Comparison of ENCODE assay signal across 8 cellular contexts in the genomic region with DNA sequence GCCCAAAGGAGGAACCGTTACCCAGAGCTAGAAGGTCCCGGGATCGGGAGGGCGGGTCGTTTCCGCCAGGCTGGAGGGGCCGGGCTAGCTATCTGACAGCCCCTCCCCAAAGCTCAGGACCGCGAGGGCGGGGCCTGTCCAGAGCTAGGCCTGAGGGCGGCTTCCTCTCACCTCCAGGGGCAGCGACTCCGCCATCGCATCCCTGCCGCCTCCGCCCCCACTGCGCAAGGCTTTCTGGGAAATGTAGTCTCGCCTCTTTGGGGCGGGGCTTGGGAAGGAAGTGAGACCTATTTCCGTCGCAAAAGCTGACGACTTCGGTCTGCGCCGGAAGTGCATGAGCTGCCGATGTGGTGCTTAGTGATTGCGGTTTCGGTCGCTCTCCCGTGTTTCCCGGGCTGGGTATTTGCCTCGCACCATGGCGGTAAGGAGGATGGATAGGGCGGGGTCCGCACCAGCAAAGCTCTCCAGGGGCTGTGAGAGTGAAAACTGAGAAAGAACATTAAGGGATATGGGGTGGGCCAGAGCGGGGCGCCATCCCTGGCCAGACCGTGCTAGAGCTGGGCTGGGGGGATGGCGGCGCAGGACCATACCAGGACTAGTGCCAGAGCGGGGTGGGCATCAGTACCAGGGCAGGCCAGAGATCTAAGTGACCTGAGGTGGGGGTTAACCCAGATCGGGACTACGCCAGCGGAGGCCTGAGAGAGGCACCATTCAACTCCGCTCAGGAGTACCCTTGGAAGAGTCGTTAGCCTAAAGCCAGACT. TPM values are rescaled to one million over a fixed set of nuclear protein-coding genes. Genes with fewer than 3 reads are reported as not detected.
DNase-seq lines count a peak whose midpoint lies in the region; ATAC-seq and TF ChIP-seq lines count a peak whose summit lies in the region.

Gene TMEM208, plus strand, starts transcription at position 327 of the 763 bp plus-strand sequence. Its CDS starts 89 bp downstream, at position 416.

- DNase-seq in DMS114 treated with DMSO at 0.1 percent for 48 hours (lab: John Stamatoyannopoulos, UW; ENCODE audit: unreplicated experiment) (peak; percentile 94), PC-3 (peak; percentile 97), activated T-cell treated with anti-CD3 and anti-CD28 coated beads for 48 hours (ENCODE audit: low read depth) (peak; percentile 98), epithelial cell of proximal tubule (ENCODE audit: low read depth) (peak; percentile 78), mucosa of gallbladder (ENCODE audit: low spot score) (peak; percentile 98)
- DNase-seq in stimulated activated CD8-positive, alpha-beta memory T cell treated with anti-CD3 and anti-CD28 coated beads, Interleukin-4, amount 100 ng/mL, for 4 hours (ENCODE audit: low read depth in 2 of 2, low spot score in 1 of 2): peak; percentile 95 to 98

- H3K36me3 ChIP-seq in PC-3 (ENCODE audit: low read depth, low read length): peaks cover 18% of the 10 kb centered on the region; the same call in 1 of the 2 replicates

- peak within 1 kb of the TSS; percentile 84 for H3K4me2 ChIP-seq in PC-3 (ENCODE audit: low read length)

- peak; percentile 92 for ATAC-seq in GM21529 (IDR thresholded peaks at IDR 0.05; ENCODE audit: unreplicated experiment)
- ATAC-seq in PC-3: peak; percentile 92

- no peaks in the 10 kb centered on the region for H4K20me1 ChIP-seq in PC-3 (ENCODE audit: low read length)

- CTCF ChIA-PET in PC-3 (lab: Charles Lee): interaction anchor here (1.3 to 1.7 kb wide), 2 partner anchors 17 to 29 kb away, joined by 5 to 9 read pairs; partner anchors contain the start of gene ELMO3

- BruUV-seq in PC-3 (replicated peaks; lab: Mats Ljungman, UMichigan): TSS peak; percentile 66

- peak within 1 kb of the TSS; percentile 58 for H3K27ac ChIP-seq in PC-3 (ENCODE audit: low read length)

- peak; percentile 28; the same call in 1 of the 2 replicates for TF ChIP-seq EP300 in Ishikawa (IDR thresholded peaks at IDR 0.05; ENCODE audit: borderline replicate concordance)

- TF ChIP-seq CTCF in PC-3 (conservative IDR thresholded peaks at IDR 0.05; ENCODE audit: low read depth, low read length) (peak; percentile 31; the same call in 1 of the 2 replicates), epithelial cell of proximal tubule (conservative IDR thresholded peaks at IDR 0.05; ENCODE audit: low read depth, low read length) (peak; percentile 14)

- peak within 1 kb of the TSS; percentile 94 for H3K9ac ChIP-seq in PC-3 (ENCODE audit: low read length)

- H3K4me3 ChIP-seq in PC-3 (ENCODE audit: low read length) (peak within 1 kb of the TSS; percentile 100), epithelial cell of proximal tubule (ENCODE audit: low read depth, low read length) (peak within 1 kb of the TSS; percentile 91)

- H3K9me2 ChIP-seq in PC-3 (replicated peaks; ENCODE audit: low read length): no peaks in the 10 kb centered on the region

- peaks cover 19% of the 10 kb centered on the region for H3K79me2 ChIP-seq in PC-3 (ENCODE audit: low read length)

- POLR2A ChIA-PET in PC-3 (lab: Charles Lee; ENCODE audit: unreplicated experiment): interaction anchor here (0.6 to 0.9 kb wide), 6 partner anchors 19 to 336 kb away, joined by 3 to 4 read pairs (median 3); partner anchors contain the start of gene FHOD1

- H3K9me3 ChIP-seq in PC-3 (ENCODE audit: low read length): no peaks in the 10 kb centered on the region

- no peaks in the 10 kb centered on the region for H3F3A ChIP-seq in PC-3 (ENCODE audit: low read length, unreplicated experiment)

- intact Hi-C loops in PC-3 (cut with micrococcal nuclease): no loop called here

- H2AFZ ChIP-seq in PC-3 (ENCODE audit: low read length): peak within 1 kb of the TSS; percentile 88

- no peaks in the 10 kb centered on the region for H3K27me3 ChIP-seq in PC-3 (ENCODE audit: low read length)

- TF ChIP-seq RAD21 in Ishikawa (IDR thresholded peaks at IDR 0.05; ENCODE audit: low read depth): no peak

- H3K4me1 ChIP-seq in PC-3 (ENCODE audit: insufficient read depth, low read length): peaks cover 12% of the 10 kb centered on the region; the same call in 1 of the 2 replicates

TF ChIP-seq in Ishikawa, 13 proteins besides CTCF, POLR2A, EP300 and RAD21:
- TF ChIP-seq FOXM1 (IDR thresholded peaks at IDR 0.05; ENCODE audit: borderline replicate concordance, low read depth) (no peak), TCF12 (IDR thresholded peaks at IDR 0.05; ENCODE audit: low read depth) (peak; percentile 72; the same call in 1 of the 2 replicates), CREB1 (IDR thresholded peaks at IDR 0.05; ENCODE audit: low read depth) (peak; percentile 98), YY1 (IDR thresholded peaks at IDR 0.05; ENCODE audit: low read depth) (peak; percentile 89), CEBPB (IDR thresholded peaks at IDR 0.05) (no peak), NFIC (IDR thresholded peaks at IDR 0.05) (peak; percentile 14; the same call in 1 of the 2 replicates), TEAD4 (IDR thresholded peaks at IDR 0.05) (0 out of 2 replicates have a peak, but pooled peaks have one; percentile 1), USF1 (IDR thresholded peaks at IDR 0.05) (peak; percentile 52; the same call in 1 of the 2 replicates), ZBTB7A (IDR thresholded peaks at IDR 0.05; ENCODE audit: low read depth) (no peak), REST (IDR thresholded peaks at IDR 0.05; ENCODE audit: low read depth) (no peak), TAF1 (IDR thresholded peaks at IDR 0.05; ENCODE audit: low read depth) (peak; percentile 74), EGR1 (IDR thresholded peaks at IDR 0.05) (peak; percentile 88)
- TF ChIP-seq, protein P1, sequence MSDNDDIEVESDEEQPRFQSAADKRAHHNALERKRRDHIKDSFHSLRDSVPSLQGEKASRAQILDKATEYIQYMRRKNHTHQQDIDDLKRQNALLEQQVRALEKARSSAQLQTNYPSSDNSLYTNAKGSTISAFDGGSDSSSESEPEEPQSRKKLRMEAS (IDR thresholded peaks at IDR 0.05): peak; percentile 86

RNA-seq across cellular contexts. Expression of gene TMEM208, which starts in this region (rescaled TPM):
- 35.4 and 36.6 TPM in 2 replicates for total RNA-seq in PC-3 (2014; rRNA removed)
- total RNA-seq in epithelial cell of proximal tubule: 49.0 and 54.8 TPM in 2 replicates
- 46.9 TPM for total RNA-seq in mucosa of gallbladder

Comparison
In these comparisons a context has a peak if more than half of its experiments do, and no peak if none do; other contexts are left out.
1. Peak in every context shown above with its lines: DNase-seq, ATAC-seq, H3K4me3 ChIP-seq and H3K27ac ChIP-seq.